In genomic region chr6:37646097-37646864, GRCh38 we compare ENCODE assay signal across 2 cellular contexts.
TF ChIP-seq lines count a peak whose summit lies in the region.

No MANE protein-coding gene starts in this region.

TF ChIP-seq in HepG2, 621 proteins besides CTCF, POLR2A, EP300 and RAD21:
- TF ChIP-seq ZNF496 (CRISPR knock-in tag; IDR thresholded peaks at IDR 0.05; ENCODE audit: insufficient replicate concordance) (no peak), ZNF629 (CRISPR knock-in tag; conservative IDR thresholded peaks at IDR 0.05) (peak; percentile 58; the same call in 1 of the 2 replicates)

TF ChIP-seq in K562, 482 proteins besides CTCF, POLR2A, EP300 and RAD21:
- TF ChIP-seq RBM25 (IDR thresholded peaks at IDR 0.05; ENCODE audit: low read depth, low read length, severe bottlenecking) (peak; percentile 88), ZNF174 (CRISPR knock-in tag; IDR thresholded peaks at IDR 0.05) (no peak), KDM1A (IDR thresholded peaks at IDR 0.05) (peak; percentile 52 to 58; a peak in 3 of 4 replicates), ZNF175 (CRISPR knock-in tag; IDR thresholded peaks at IDR 0.05; ENCODE audit: low read depth) (0 out of 2 replicates have a peak, but pooled peaks have one; percentile 14), BCOR (IDR thresholded peaks at IDR 0.05) (peak; percentile 87)
